21 cellular contexts compared by ENCODE assay signal in the genomic region with DNA sequence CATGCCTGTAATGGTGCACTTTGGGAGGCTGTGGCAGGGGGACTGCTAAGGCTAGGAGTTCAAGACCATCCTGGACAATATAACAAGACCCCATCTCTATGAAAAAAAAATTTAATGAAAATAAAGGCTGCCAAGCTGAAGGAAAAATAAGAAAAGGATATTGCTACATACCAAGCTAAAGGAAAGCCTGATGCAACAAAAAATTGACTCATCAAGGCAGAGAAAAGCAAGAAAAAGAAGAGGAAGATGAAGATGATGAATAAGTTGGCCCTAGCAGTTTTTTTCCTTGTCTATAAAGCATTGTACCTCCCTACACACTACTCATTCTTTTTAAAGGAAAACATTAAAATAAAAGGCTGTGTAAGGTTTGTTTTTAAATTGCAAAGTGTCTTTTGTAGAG.
"Had no signal": no experiment of that assay in that cellular context is flagged by ENCODE, and none has a peak within 500 bp of the region (broad histone marks: within the 10 kb centered on the region; RNA-seq: fewer than 3 reads in every experiment).

No MANE protein-coding gene starts in this region.

- ATAC-seq: activated CD8-positive, alpha-beta T cell treated with anti-CD3 and anti-CD28 coated beads, Interleukin-2, amount 10 ng/mL, durations not matched to agents 7 days and 5 days; gastroesophageal sphincter; heart left ventricle; stimulated activated memory B cell treated with anti-CD40 and anti-IgM and Interleukin-4, amounts not matched to agents 10 μg/mL and 1 μg/mL and 100 μg/mL, for 72 hours; upper lobe of right lung had no signal

- H3K9me3 ChIP-seq: gastroesophageal sphincter, heart left ventricle, left ventricle myocardium inferior, sigmoid colon, spleen, upper lobe of right lung had no signal

- H3K36me3 ChIP-seq: cardiac muscle cell, gastroesophageal sphincter, heart left ventricle, left ventricle myocardium inferior, sigmoid colon, spleen, upper lobe of right lung had no signal

- H3K4me3 Mint-ChIP-seq: activated B cell treated with CpG ODN at 0.5 μM for 24 hours; activated CD8-positive, alpha-beta T cell treated with anti-CD3 and anti-CD28 coated beads, Interleukin-2, amount 10 ng/mL, durations not matched to agents 7 days and 5 days; activated T-cell treated with anti-CD3 and anti-CD28 coated beads, Interleukin-2, amount 50 U/mL, for 24 hours; nephron progenitor cell; stimulated activated memory B cell treated with anti-CD40 and anti-IgM and Interleukin-4, amounts not matched to agents 10 μg/mL and 1 μg/mL and 100 μg/mL, for 72 hours had no signal

- H3K9me3 Mint-ChIP-seq: activated B cell treated with CpG ODN at 0.5 μM for 24 hours; activated T-cell treated with anti-CD3 and anti-CD28 coated beads, Interleukin-2, amount 50 U/mL, for 24 hours; activated T-helper 2 cell treated with anti-CD3 and anti-CD28 coated beads, Interferon-gamma antibody, Interleukin-2, Interleukin-4, amounts not matched to agents 10 μg/mL and 5 μg/mL and 100 μg/mL, durations not matched to agents 14 hours and 24 hours and 36 hours; nephron progenitor cell; stimulated activated memory B cell treated with anti-CD40 and anti-IgM and Interleukin-4, amounts not matched to agents 10 μg/mL and 1 μg/mL and 100 μg/mL, for 72 hours had no signal

- H3K4me1 ChIP-seq: gastroesophageal sphincter, heart left ventricle, left ventricle myocardium inferior, sigmoid colon, spleen, upper lobe of right lung had no signal

- H3K4me3 ChIP-seq: cardiac muscle cell, dorsolateral prefrontal cortex, gastroesophageal sphincter, heart left ventricle, left ventricle myocardium inferior, sigmoid colon, spleen, upper lobe of right lung had no signal

- H3K4me1 Mint-ChIP-seq: activated B cell treated with CpG ODN at 0.5 μM for 24 hours; stimulated activated memory B cell treated with anti-CD40 and anti-IgM and Interleukin-4, amounts not matched to agents 10 μg/mL and 1 μg/mL and 100 μg/mL, for 72 hours had no signal

- H3K27ac Mint-ChIP-seq: activated B cell treated with CpG ODN at 0.5 μM for 24 hours; activated CD8-positive, alpha-beta T cell treated with anti-CD3 and anti-CD28 coated beads, Interleukin-2, amount 10 ng/mL, durations not matched to agents 7 days and 5 days; activated T-cell treated with anti-CD3 and anti-CD28 coated beads, Interleukin-2, amount 50 U/mL, for 24 hours; activated T-helper 2 cell treated with anti-CD3 and anti-CD28 coated beads, Interferon-gamma antibody, Interleukin-2, Interleukin-4, amounts not matched to agents 10 μg/mL and 5 μg/mL and 100 μg/mL, durations not matched to agents 14 hours and 24 hours and 36 hours; nephron progenitor cell; stimulated activated memory B cell treated with anti-CD40 and anti-IgM and Interleukin-4, amounts not matched to agents 10 μg/mL and 1 μg/mL and 100 μg/mL, for 72 hours had no signal

- H3K27ac ChIP-seq: cardiac muscle cell, dorsolateral prefrontal cortex, epithelial cell of prostate, gastroesophageal sphincter, heart left ventricle, left ventricle myocardium inferior, sigmoid colon, spleen, upper lobe of right lung had no signal

- H3K36me3 Mint-ChIP-seq: stimulated activated memory B cell treated with anti-CD40 and anti-IgM and Interleukin-4, amounts not matched to agents 10 μg/mL and 1 μg/mL and 100 μg/mL, for 72 hours had no signal

- DNase-seq: activated B cell treated with CpG ODN at 0.5 μM for 24 hours; activated CD4-positive, alpha-beta T cell treated with anti-CD3 and anti-CD28 coated beads for 4 hours; activated CD8-positive, alpha-beta T cell treated with anti-CD3 and anti-CD28 coated beads, Interleukin-2, amount 10 ng/mL, durations not matched to agents 7 days and 5 days; activated naive CD4-positive, alpha-beta T cell treated with anti-CD3 and anti-CD28 coated beads, Interleukin-2, amount 50 U/mL, for 16 hours; activated T-cell treated with anti-CD3 and anti-CD28 coated beads, Interleukin-2, amount 50 U/mL, for 24 hours; dorsolateral prefrontal cortex; heart left ventricle; left ventricle myocardium inferior; nephron progenitor cell; nucleus accumbens; posterior cingulate gyrus; sigmoid colon; spleen; stimulated activated CD4-positive, alpha-beta T cell treated with anti-CD3 and anti-CD28 coated beads, Interleukin-4, amount 100 ng/mL, for 4 hours; SW 1271; upper lobe of right lung had no signal

- H3K27me3 Mint-ChIP-seq: stimulated activated memory B cell treated with anti-CD40 and anti-IgM and Interleukin-4, amounts not matched to agents 10 μg/mL and 1 μg/mL and 100 μg/mL, for 72 hours had no signal

- H3K27me3 ChIP-seq: cardiac muscle cell, gastroesophageal sphincter, heart left ventricle, sigmoid colon, spleen, upper lobe of right lung had no signal
